In the genomic region with DNA sequence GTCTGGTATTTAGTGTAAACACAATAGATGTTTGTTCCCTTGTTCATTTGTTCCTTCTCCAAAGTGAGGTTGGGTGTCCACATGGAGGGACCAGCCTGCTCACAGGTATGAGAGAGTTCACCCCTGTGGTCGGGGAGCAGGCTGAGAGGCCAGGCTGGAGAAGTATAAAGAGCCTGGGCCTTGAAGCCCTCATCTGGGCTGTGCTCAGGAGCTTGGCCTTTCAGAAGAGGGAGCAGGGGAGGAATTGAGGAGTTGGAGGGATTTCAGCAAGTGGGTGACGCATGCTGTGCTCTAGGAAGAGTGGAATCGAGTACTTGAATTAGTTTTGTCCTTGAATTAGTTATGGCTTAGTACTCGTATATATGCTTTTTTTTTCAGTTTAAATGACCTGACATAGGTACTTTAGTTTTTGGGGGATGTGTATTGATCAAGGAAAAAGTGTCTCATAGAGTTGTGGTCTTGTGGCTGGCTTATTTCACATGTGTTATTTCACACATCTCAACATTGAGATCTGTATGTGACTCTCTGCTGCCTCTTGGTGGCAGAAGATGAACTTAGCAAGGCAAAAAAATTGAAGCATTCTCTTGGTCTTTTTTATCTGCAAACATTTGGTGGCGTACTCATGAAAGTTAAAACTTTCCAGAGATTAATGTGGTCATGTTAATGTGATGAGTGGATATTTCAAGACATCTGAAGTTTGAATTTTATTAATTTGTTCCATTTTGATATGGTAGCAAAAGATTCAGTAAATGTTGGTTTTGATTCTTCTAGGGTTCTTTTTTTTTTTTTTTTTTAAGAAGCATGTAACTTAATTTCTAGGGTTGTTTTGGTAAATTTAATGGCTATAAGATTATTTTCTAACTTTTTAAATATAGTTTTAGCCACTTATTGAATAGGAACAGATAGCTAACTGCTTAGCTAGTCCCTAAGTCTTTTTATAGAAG, we compare ENCODE assay signal across 8 cellular contexts. TPM values are rescaled to one million over a fixed set of nuclear protein-coding genes. Genes with fewer than 3 reads are reported as not detected.
DNase-seq lines count a peak whose midpoint lies in the region; FAIRE-seq and TF ChIP-seq lines count a peak whose summit lies in the region.

No MANE protein-coding gene starts in this region.

- peak; percentile 81 for TF ChIP-seq CTCF in H9 (conservative IDR thresholded peaks at IDR 0.05)
- peak in 2 of 3 donors; percentile 59 to 62 for TF ChIP-seq CTCF in breast epithelium (IDR thresholded peaks at IDR 0.05)

- H3K27me3 Mint-ChIP-seq in H9 (ENCODE audit: low read depth): no peaks in the 10 kb centered on the region

- H3K27me3 ChIP-seq in H9 (ENCODE audit: insufficient read depth, low read length) (no peaks in the 10 kb centered on the region), breast epithelium (no peaks in the 10 kb centered on the region)

- no peak for TF ChIP-seq POLR2A in breast epithelium (IDR thresholded peaks at IDR 0.05)

- no peak overlapping the region for H4K8ac ChIP-seq in H9 (replicated peaks; ENCODE audit: insufficient read length, low read depth, low read length)

- peaks cover 2% of the 10 kb centered on the region for H3K79me1 ChIP-seq in H9 (ENCODE audit: insufficient read depth, low read depth, low read length, poor library complexity, severe bottlenecking)

- H3K4me3 ChIP-seq in breast epithelium: no peak overlapping the region

- H3K27ac ChIP-seq in H9 (ENCODE audit: insufficient read length, low read depth, low read length): no peak overlapping the region
- H3K27ac ChIP-seq in breast epithelium: no peak overlapping the region

- peak overlapping the region; percentile 91 to 98 (median 92) for H3K27ac Mint-ChIP-seq in H9

- H3K4me2 ChIP-seq in H9 (ENCODE audit: insufficient read depth, insufficient read length, low read length): no peak overlapping the region

- H3K9me3 Mint-ChIP-seq in H9: no peaks in the 10 kb centered on the region; a peak in 1 of 5 replicates

- no peak overlapping the region for H2AFZ ChIP-seq in H9 (ENCODE audit: low read length)

- no peaks in the 10 kb centered on the region for H3K79me2 ChIP-seq in H9 (ENCODE audit: insufficient read depth, low read length)

- H3K14ac ChIP-seq in H9 (ENCODE audit: insufficient read depth, low read length): no peak overlapping the region

- FAIRE-seq in islet of Langerhans (lab: Jason Lieb, UNC): peak; percentile 97

- no peak overlapping the region for H3K56ac ChIP-seq in H9 (ENCODE audit: insufficient read length, low read depth, low read length)

- no peaks in the 10 kb centered on the region for H3K36me3 ChIP-seq in breast epithelium

- H2BK15ac ChIP-seq in H9 (ENCODE audit: low read depth, low read length): no peak overlapping the region

- H3K36me3 Mint-ChIP-seq in H9 (ENCODE audit: insufficient read depth in 1 of 3, low read depth in 3 of 3): peaks cover 20 to 36% (median 29%) of the 10 kb centered on the region in 3 experiments

- H2BK12ac ChIP-seq in H9 (ENCODE audit: insufficient read length, low read depth, low read length): no peak overlapping the region

- no peak overlapping the region for H3K23ac ChIP-seq in H9 (ENCODE audit: insufficient read length, low read depth, low read length)

- no peak overlapping the region for H3T11ph ChIP-seq in H9 (ENCODE audit: low read length)

- H2AK5ac ChIP-seq in H9 (ENCODE audit: insufficient read length, low read length): no peak overlapping the region

- H3K4ac ChIP-seq in H9 (ENCODE audit: low read depth, low read length): no peak overlapping the region

- intact Hi-C loops in breast epithelium (cut with DNase I; ENCODE audit: low total_unique reads): no loop called here

- no peak overlapping the region for H3K9ac ChIP-seq in H9 (ENCODE audit: extremely low read depth, insufficient read length, low read length)

- H4K91ac ChIP-seq in H9 (ENCODE audit: insufficient read length, low read depth, low read length): no peak overlapping the region

- H3K23me2 ChIP-seq in H9 (ENCODE audit: insufficient read length, low read depth, low read length, poor library complexity, severe bottlenecking): no peaks in the 10 kb centered on the region

- H4K5ac ChIP-seq in H9 (ENCODE audit: insufficient read length, low read depth, low read length): no peak overlapping the region

- no peak overlapping the region for H3K18ac ChIP-seq in H9 (ENCODE audit: insufficient read length, low read depth, low read length)

- peaks cover 6 to 10% of the 10 kb centered on the region in 2 experiments for H3K4me1 Mint-ChIP-seq in H9

- no CpG with 5 or more reads among the region's 5 CpGs for WGBS in H9 (ENCODE audit: extremely low coverage, insufficient read length, low lambda C conversion rate)

- H4K20me1 ChIP-seq in H9 (ENCODE audit: control insufficient read depth, insufficient read depth, insufficient read length): no peaks in the 10 kb centered on the region

- H3K9me3 ChIP-seq in H9 (ENCODE audit: control insufficient read depth, low read depth, low read length) (no peaks in the 10 kb centered on the region), breast epithelium (no peaks in the 10 kb centered on the region)

- H2BK120ac ChIP-seq in H9 (ENCODE audit: low read depth, low read length, poor library complexity, severe bottlenecking): no peak overlapping the region

- no peak overlapping the region for H3K4me3 Mint-ChIP-seq in H9

- peak; percentile 38 for DNase-seq in activated naive CD4-positive, alpha-beta T cell treated with Interleukin-2 at 50 U/mL for 16 hours
- DNase-seq in activated naive CD4-positive, alpha-beta T cell (lab: John Stamatoyannopoulos, UW): no peak
- DNase-seq in H9: peak; percentile 41
- peak; percentile 66 to 73 for DNase-seq in Kasumi-1 (lab: John Stamatoyannopoulos, UW)
- DNase-seq in SKM-1 treated with dmso at 0.1 percent for 144 hours (lab: John Stamatoyannopoulos, UW; ENCODE audit: unreplicated experiment): peak; percentile 45
- DNase-seq in breast epithelium (ENCODE audit: low spot score in 2 of 2): no peak
- DNase-seq in stimulated activated CD8-positive, alpha-beta memory T cell treated with anti-CD3 and anti-CD28 coated beads, Interleukin-12 subunit alpha, Interleukin-12 subunit beta, amount 100 ng/mL, for 1 hour (ENCODE audit: low read depth): peak; percentile 18

- no peak overlapping the region for H2BK5ac ChIP-seq in H9 (ENCODE audit: insufficient read length, low read length)

- H3K4me1 ChIP-seq in H9 (ENCODE audit: insufficient read depth, low read length) (no peaks in the 10 kb centered on the region; the same call in 1 of the 2 replicates), breast epithelium (no peaks in the 10 kb centered on the region)

- H2BK20ac ChIP-seq in H9 (ENCODE audit: low read depth, low read length, poor library complexity, severe bottlenecking): no peak overlapping the region

RNA-seq across cellular contexts. Expression of gene SLAIN1, which starts 54.3 kb away (rescaled TPM):
- 23.2 and 23.4 TPM in 2 replicates for total RNA-seq in H9 (2021)
- 10 to 100 TPM in 2 of 3 donors, 1 to 10 TPM in 1; 3.0 to 16.7 (median 15.1) TPM for total RNA-seq in breast epithelium

Comparison
In these comparisons a context has a peak if more than half of its experiments do, and no peak if none do; other contexts are left out.
1. DNase-seq: peak in activated naive CD4-positive, alpha-beta T cell treated with Interleukin-2 at 50 U/mL for 16 hours (single experiment), H9 (single experiment), Kasumi-1 (2 of 2), SKM-1 treated with dmso at 0.1 percent for 144 hours (single experiment) and stimulated activated CD8-positive, alpha-beta memory T cell treated with anti-CD3 and anti-CD28 coated beads, Interleukin-12 subunit alpha, Interleukin-12 subunit beta, amount 100 ng/mL, for 1 hour (single experiment); none in activated naive CD4-positive, alpha-beta T cell (0 of 4) and breast epithelium (0 of 2).